11 cellular contexts compared by ENCODE assay signal in genomic region chr3:118641608-118642007, GRCh38.
DNase-seq lines count a peak whose midpoint lies in the region; ATAC-seq, FAIRE-seq and TF ChIP-seq lines count a peak whose summit lies in the region.
"Had no signal": no experiment of that assay in that cellular context is flagged by ENCODE, and none has a peak within 500 bp of the region (broad histone marks: within the 10 kb centered on the region; RNA-seq: fewer than 3 reads in every experiment).

No MANE protein-coding gene starts in this region.

- TF ChIP-seq RAD21 in HepG2 (CRISPR knock-in tag; IDR thresholded peaks at IDR 0.05): no peak

- no peak for DNase-seq in HepG2 (ENCODE audit: low spot score)
- no peak for DNase-seq in right lobe of liver
- DNase-seq in activated CD8-positive, alpha-beta T cell treated with anti-CD3 and anti-CD28 coated beads, Interleukin-2, amount 10 ng/mL, durations not matched to agents 7 days and 5 days: no peak
- DNase-seq in SW 1271 (lab: John Stamatoyannopoulos, UW): no peak
- no peak for DNase-seq in activated naive CD8-positive, alpha-beta T cell treated with anti-CD3 and anti-CD28 coated beads for 36 hours
- DNase-seq in smooth muscle cell (lab: John Stamatoyannopoulos, UW; ENCODE audit: unreplicated experiment): no peak
- DNase-seq: central memory CD4-positive, alpha-beta T cell had no signal

- no peaks in the 10 kb centered on the region for H4K20me1 ChIP-seq in HepG2 (ENCODE audit: insufficient read depth, low read length)
- H4K20me1 ChIP-seq in smooth muscle cell (ENCODE audit: low read depth): no peaks in the 10 kb centered on the region

- no peaks in the 10 kb centered on the region for H3K79me2 ChIP-seq in HepG2 (ENCODE audit: insufficient read depth, low read length)
- no peaks in the 10 kb centered on the region for H3K79me2 ChIP-seq in smooth muscle cell (ENCODE audit: low read depth)

- H3K4me2 ChIP-seq in HepG2 (ENCODE audit: low read depth, low read length) (no peak overlapping the region), smooth muscle cell (no peak overlapping the region)

- H3K27ac ChIP-seq in HepG2 (ENCODE audit: extremely low read length, insufficient read depth, low read length) (no peak overlapping the region), right lobe of liver (no peak overlapping the region), smooth muscle cell (ENCODE audit: low read depth) (no peak overlapping the region)

- CTCF ChIA-PET in HepG2 (lab: Yijun Ruan, JAX; ENCODE audit: low intra/inter-chr PET ratio, low total read pairs): no interaction called here
- CTCF ChIA-PET in activated CD8-positive, alpha-beta T cell treated with anti-CD3 and anti-CD28 coated beads, Interleukin-2, amount 10 ng/mL, durations not matched to agents 7 days and 5 days (lab: Charles Lee): no interaction called here

- TF ChIP-seq POLR2A in HepG2 (IDR thresholded peaks at IDR 0.05; ENCODE audit: insufficient read depth in 1 of 2, low read depth in 2 of 2, low read length in 2 of 2) (no peak), right lobe of liver (IDR thresholded peaks at IDR 0.05) (no peak)

- BruUV-seq in HepG2 (replicated peaks; lab: Mats Ljungman, UMichigan): no TSS peak

- H2AFZ ChIP-seq in HepG2 (ENCODE audit: low read length) (no peak overlapping the region), smooth muscle cell (ENCODE audit: low read depth) (no peak overlapping the region)

- no peaks in the 10 kb centered on the region for H3K36me3 ChIP-seq in HepG2 (replicated peaks in 1 of 2; ENCODE audit: control insufficient read depth in 1 of 2, insufficient read depth in 2 of 2, low read length in 2 of 2)
- no peaks in the 10 kb centered on the region for H3K36me3 ChIP-seq in right lobe of liver
- no peaks in the 10 kb centered on the region for H3K36me3 ChIP-seq in smooth muscle cell (ENCODE audit: low read depth)

- intact Hi-C loops in HepG2 (cut with micrococcal nuclease; ENCODE audit: unreplicated experiment) (no loop called here), right lobe of liver (cut with DNase I) (no loop called here)

- H3K27me3 ChIP-seq in HepG2 (ENCODE audit: control insufficient read depth in 1 of 2, insufficient read depth in 2 of 2, low read length in 2 of 2): no peaks in the 10 kb centered on the region; a peak in 1 of 5 replicates
- no peaks in the 10 kb centered on the region for H3K27me3 ChIP-seq in right lobe of liver
- peaks cover 27% of the 10 kb centered on the region for H3K27me3 ChIP-seq in smooth muscle cell (ENCODE audit: low read depth)

- H3F3A ChIP-seq in smooth muscle cell (ENCODE audit: low read depth): no peaks in the 10 kb centered on the region

- TF ChIP-seq CTCF in HepG2 (CRISPR knock-in tag; IDR thresholded peaks at IDR 0.05) (no peak), right lobe of liver (IDR thresholded peaks at IDR 0.05) (no peak), smooth muscle cell (IDR thresholded peaks at IDR 0.05; ENCODE audit: borderline replicate concordance, insufficient read depth, poor library complexity, severe bottlenecking) (no peak)

- no peak for TF ChIP-seq EP300 in HepG2 (IDR thresholded peaks at IDR 0.05; ENCODE audit: low read depth in 2 of 2, low read length in 2 of 2)
- TF ChIP-seq EP300 in HepG2 (CRISPR knock-in tag; IDR thresholded peaks at IDR 0.05; ENCODE audit: borderline replicate concordance): no peak

- ATAC-seq in HepG2 (no peak), right lobe of liver (no peak), HG03520 (IDR thresholded peaks at IDR 0.05; ENCODE audit: unreplicated experiment) (peak; percentile 92), GM21447 (IDR thresholded peaks at IDR 0.05; ENCODE audit: unreplicated experiment) (no peak)
- peak; percentile 49 for ATAC-seq in activated CD8-positive, alpha-beta T cell treated with anti-CD3 and anti-CD28 coated beads, Interleukin-2, amount 10 ng/mL, durations not matched to agents 7 days and 5 days
- ATAC-seq: left lobe of liver had no signal

- no peaks in the 10 kb centered on the region for H3K36me3 Mint-ChIP-seq in activated CD8-positive, alpha-beta T cell treated with anti-CD3 and anti-CD28 coated beads, Interleukin-2, amount 10 ng/mL, durations not matched to agents 7 days and 5 days (ENCODE audit: low read depth)
- H3K36me3 Mint-ChIP-seq in activated naive CD8-positive, alpha-beta T cell treated with anti-CD3 and anti-CD28 coated beads for 36 hours: no peaks in the 10 kb centered on the region

- H3K9me3 Mint-ChIP-seq in activated CD8-positive, alpha-beta T cell treated with anti-CD3 and anti-CD28 coated beads, Interleukin-2, amount 10 ng/mL, durations not matched to agents 7 days and 5 days (ENCODE audit: insufficient read depth): no peaks in the 10 kb centered on the region
- H3K9me3 Mint-ChIP-seq in activated naive CD8-positive, alpha-beta T cell treated with anti-CD3 and anti-CD28 coated beads for 36 hours: no peaks in the 10 kb centered on the region

- H3K9me3 ChIP-seq in HepG2 (ENCODE audit: low read length) (no peaks in the 10 kb centered on the region), right lobe of liver (no peaks in the 10 kb centered on the region), smooth muscle cell (replicated peaks; ENCODE audit: low read depth) (no peaks in the 10 kb centered on the region)

- H3K9ac ChIP-seq in HepG2 (ENCODE audit: insufficient read depth, low read depth, low read length) (no peak overlapping the region), smooth muscle cell (ENCODE audit: low read depth) (no peak overlapping the region)

- H3K4me3 ChIP-seq in HepG2 (replicated peaks in 1 of 3; ENCODE audit: insufficient read depth in 1 of 3, low read depth in 2 of 3, low read length in 3 of 3) (no peak overlapping the region), right lobe of liver (no peak overlapping the region), smooth muscle cell (no peak overlapping the region)

- no peak for FAIRE-seq in HepG2 (lab: Jason Lieb, UNC)

- whole genome bisulfite sequencing in HepG2 (ENCODE audit: low lambda C conversion rate): 5% methylated on average over 3 of the region's 4 CpGs
- WGBS in right lobe of liver (ENCODE audit: insufficient coverage, low coverage, low lambda C conversion rate, missing lambda C conversion rate): 28% methylated on average over 4 of the region's 4 CpGs
- WGBS in smooth muscle cell (ENCODE audit: low lambda C conversion rate): 48% methylated on average over 4 of the region's 4 CpGs

- in situ Hi-C loops in HepG2 (cut with HindIII; ENCODE audit: extremely low pct_ligation_motif_present, low pct_unique_long_range_greater_than_20kb): loop anchor here (25.0 kb wide), 1 partner anchor 654 kb away; no protein-coding TSS in a partner anchor

- no peak overlapping the region for H3K4me3 Mint-ChIP-seq in activated CD8-positive, alpha-beta T cell treated with anti-CD3 and anti-CD28 coated beads, Interleukin-2, amount 10 ng/mL, durations not matched to agents 7 days and 5 days
- no peak overlapping the region for H3K4me3 Mint-ChIP-seq in activated naive CD8-positive, alpha-beta T cell treated with anti-CD3 and anti-CD28 coated beads for 36 hours
- H3K4me3 Mint-ChIP-seq: B cell had no signal

- H3K4me1 Mint-ChIP-seq in activated CD8-positive, alpha-beta T cell treated with anti-CD3 and anti-CD28 coated beads, Interleukin-2, amount 10 ng/mL, durations not matched to agents 7 days and 5 days (ENCODE audit: low read depth): no peaks in the 10 kb centered on the region
- H3K4me1 Mint-ChIP-seq in activated naive CD8-positive, alpha-beta T cell treated with anti-CD3 and anti-CD28 coated beads for 36 hours: no peaks in the 10 kb centered on the region
- H3K4me1 Mint-ChIP-seq: B cell had no signal

- H3K27ac Mint-ChIP-seq in activated CD8-positive, alpha-beta T cell treated with anti-CD3 and anti-CD28 coated beads, Interleukin-2, amount 10 ng/mL, durations not matched to agents 7 days and 5 days: no peak overlapping the region
- H3K27ac Mint-ChIP-seq in activated naive CD8-positive, alpha-beta T cell treated with anti-CD3 and anti-CD28 coated beads for 36 hours: no peak overlapping the region
- H3K27ac Mint-ChIP-seq: B cell had no signal

- H3K4me1 ChIP-seq in HepG2 (ENCODE audit: insufficient read depth, low read length) (no peaks in the 10 kb centered on the region), right lobe of liver (no peaks in the 10 kb centered on the region), smooth muscle cell (ENCODE audit: low read depth) (no peaks in the 10 kb centered on the region)

- H3K27me3 Mint-ChIP-seq in activated CD8-positive, alpha-beta T cell treated with anti-CD3 and anti-CD28 coated beads, Interleukin-2, amount 10 ng/mL, durations not matched to agents 7 days and 5 days (ENCODE audit: low read depth): no peaks in the 10 kb centered on the region
- H3K27me3 Mint-ChIP-seq in activated naive CD8-positive, alpha-beta T cell treated with anti-CD3 and anti-CD28 coated beads for 36 hours: peaks cover 7% of the 10 kb centered on the region

- POLR2A ChIA-PET in HepG2 (lab: Yijun Ruan, JAX): no interaction called here
- POLR2A ChIA-PET in activated CD8-positive, alpha-beta T cell treated with anti-CD3 and anti-CD28 coated beads, Interleukin-2, amount 10 ng/mL, durations not matched to agents 7 days and 5 days (lab: Charles Lee): no interaction called here

TF ChIP-seq in HepG2, 621 proteins besides CTCF, POLR2A, EP300 and RAD21 (continues in another document):
- no peak for TF ChIP-seq TCF7L2 (IDR thresholded peaks at IDR 0.05; ENCODE audit: low read depth, low read length)
- TF ChIP-seq ZSCAN30 (CRISPR knock-in tag; IDR thresholded peaks at IDR 0.05): no peak
- peak; percentile 43 for TF ChIP-seq RFX1 (IDR thresholded peaks at IDR 0.05)
- no peak for TF ChIP-seq KMT2A (CRISPR knock-in tag; IDR thresholded peaks at IDR 0.05)
- TF ChIP-seq, protein P1, sequence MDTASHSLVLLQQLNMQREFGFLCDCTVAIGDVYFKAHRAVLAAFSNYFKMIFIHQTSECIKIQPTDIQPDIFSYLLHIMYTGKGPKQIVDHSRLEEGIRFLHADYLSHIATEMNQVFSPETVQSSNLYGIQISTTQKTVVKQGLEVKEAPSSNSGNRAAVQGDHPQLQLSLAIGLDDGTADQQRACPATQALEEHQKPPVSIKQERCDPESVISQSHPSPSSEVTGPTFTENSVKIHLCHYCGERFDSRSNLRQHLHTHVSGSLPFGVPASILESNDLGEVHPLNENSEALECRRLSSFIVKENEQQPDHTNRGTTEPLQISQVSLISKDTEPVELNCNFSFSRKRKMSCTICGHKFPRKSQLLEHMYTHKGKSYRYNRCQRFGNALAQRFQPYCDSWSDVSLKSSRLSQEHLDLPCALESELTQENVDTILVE (CRISPR knock-in tag; IDR thresholded peaks at IDR 0.05): no peak

Comparison
In these comparisons a context has a peak if more than half of its experiments do, and no peak if none do; other contexts are left out.
1. ATAC-seq: peak in HG03520 (single experiment) and activated CD8-positive, alpha-beta T cell treated with anti-CD3 and anti-CD28 coated beads, Interleukin-2, amount 10 ng/mL, durations not matched to agents 7 days and 5 days (single experiment); none in HepG2 (single experiment), right lobe of liver (0 of 4) and GM21447 (single experiment).